In the genomic region with DNA sequence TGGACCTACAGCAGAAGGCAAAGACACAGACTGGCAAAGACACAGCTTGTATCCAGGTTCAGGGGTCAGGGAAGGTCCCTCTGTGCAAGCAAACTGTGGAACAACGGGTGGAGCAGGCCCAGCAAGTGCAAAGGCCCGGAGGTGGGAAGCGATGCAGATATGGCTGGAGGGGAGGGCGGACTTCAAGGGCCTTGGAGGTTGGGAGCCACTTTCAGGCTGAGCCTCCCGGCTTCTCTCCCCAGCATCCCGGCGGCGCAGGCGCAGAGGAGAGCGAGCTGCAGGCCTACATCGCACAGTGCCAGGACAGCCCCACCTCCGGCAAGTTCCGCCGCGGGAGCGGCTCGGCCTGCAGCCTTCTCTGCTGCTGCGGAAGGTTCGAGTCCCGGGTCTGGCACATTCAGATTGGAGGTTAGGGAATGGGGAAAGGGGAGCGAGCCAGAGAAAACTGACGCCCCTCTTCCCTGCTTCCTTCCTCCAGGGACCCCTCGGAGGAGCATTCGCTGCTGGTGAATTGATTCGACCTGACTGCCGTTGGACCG, we compare ENCODE assay signal across 8 cellular contexts. TPM values are rescaled to one million over a fixed set of nuclear protein-coding genes. Genes with fewer than 3 reads are reported as not detected.
DNase-seq lines count a peak whose midpoint lies in the region; ATAC-seq and TF ChIP-seq lines count a peak whose summit lies in the region.

No MANE protein-coding gene starts in this region.

- CTCF ChIA-PET in activated naive CD4-positive, alpha-beta T cell treated with anti-CD3 and anti-CD28 coated beads for 36 hours (lab: Charles Lee): no interaction called here
- CTCF ChIA-PET in MCF 10A (lab: Yijun Ruan, JAX): interaction anchor here (0.6 kb wide), 1 partner anchor 67 kb away, joined by 5 read pairs; no protein-coding TSS in a partner anchor

- H3K27me3 Mint-ChIP-seq in activated naive CD4-positive, alpha-beta T cell treated with anti-CD3 and anti-CD28 coated beads for 36 hours (ENCODE audit: low read depth): no peaks in the 10 kb centered on the region
- no peaks in the 10 kb centered on the region for H3K27me3 Mint-ChIP-seq in MCF 10A (ENCODE audit: insufficient read depth, unreplicated experiment)

- no peak overlapping the region for H3K27ac Mint-ChIP-seq in activated naive CD4-positive, alpha-beta T cell treated with anti-CD3 and anti-CD28 coated beads for 36 hours
- peak overlapping the region; percentile 87 for H3K27ac Mint-ChIP-seq in MCF 10A (ENCODE audit: low read depth, unreplicated experiment)

- no peaks in the 10 kb centered on the region for H3K9me3 Mint-ChIP-seq in activated naive CD4-positive, alpha-beta T cell treated with anti-CD3 and anti-CD28 coated beads for 36 hours
- H3K9me3 Mint-ChIP-seq in MCF 10A (ENCODE audit: unreplicated experiment): no peaks in the 10 kb centered on the region

- ATAC-seq in GM19395 (IDR thresholded peaks at IDR 0.05; ENCODE audit: unreplicated experiment) (no peak), HG02970 (IDR thresholded peaks at IDR 0.05; ENCODE audit: low FRiP score, unreplicated experiment) (no peak)

- H3K4me1 Mint-ChIP-seq in activated naive CD4-positive, alpha-beta T cell treated with anti-CD3 and anti-CD28 coated beads for 36 hours (ENCODE audit: low read depth): peaks cover 18% of the 10 kb centered on the region
- no peaks in the 10 kb centered on the region for H3K4me1 Mint-ChIP-seq in MCF 10A (ENCODE audit: insufficient read depth, unreplicated experiment)

- no TSS peak for BruUV-seq in MCF 10A (replicated peaks; lab: Mats Ljungman, UMichigan)

- peaks cover 8% of the 10 kb centered on the region for H3K36me3 Mint-ChIP-seq in activated naive CD4-positive, alpha-beta T cell treated with anti-CD3 and anti-CD28 coated beads for 36 hours (ENCODE audit: low read depth)
- peaks cover 6% of the 10 kb centered on the region for H3K36me3 Mint-ChIP-seq in MCF 10A (ENCODE audit: insufficient read depth, unreplicated experiment)

- no peak for TF ChIP-seq CTCF in MCF 10A (IDR thresholded peaks at IDR 0.05; ENCODE audit: unreplicated experiment)

- POLR2A ChIA-PET in MCF 10A (lab: Yijun Ruan, JAX): interaction anchor here (0.6 to 6.0 kb wide), 4 partner anchors 11 to 1069 kb away, joined by 3 to 56 read pairs (median 3); partner anchors contain the start of gene MCOLN1

- peak overlapping the region; percentile 92 for H3K4me3 Mint-ChIP-seq in activated naive CD4-positive, alpha-beta T cell treated with anti-CD3 and anti-CD28 coated beads for 36 hours
- peak overlapping the region; percentile 95 for H3K4me3 Mint-ChIP-seq in MCF 10A (ENCODE audit: unreplicated experiment)

- peak overlapping the region; percentile 32 to 92 (median 83) for H3K27ac ChIP-seq in skin epidermis

- DNase-seq in activated naive CD4-positive, alpha-beta T cell treated with anti-CD3 and anti-CD28 coated beads for 36 hours: no peak
- DNase-seq in activated naive CD4-positive, alpha-beta T cell treated with Interleukin-2 at 50 U/mL for 16 hours: no peak
- DNase-seq in MCF 10A (ENCODE audit: unreplicated experiment) (peak; percentile 55), islet precursor cell (peak; percentile 69), NCI-H526 (lab: John Stamatoyannopoulos, UW) (no peak)

- peak overlapping the region; percentile 71 to 96 (median 76) for H3K4me3 ChIP-seq in skin epidermis

- intact Hi-C loops in activated naive CD4-positive, alpha-beta T cell treated with anti-CD3 and anti-CD28 coated beads for 36 hours (cut with micrococcal nuclease): no loop called here
- intact Hi-C loops in MCF 10A (cut with micrococcal nuclease): loop anchor here (10.0 kb wide), 1 partner anchor 179 kb away; no protein-coding TSS in a partner anchor

RNA-seq across cellular contexts. Expression of gene PNPLA6, which starts 2.2 kb away (rescaled TPM):
- total RNA-seq in activated naive CD4-positive, alpha-beta T cell treated with anti-CD3 and anti-CD28 coated beads for 36 hours: 10 to 100 TPM; 75.5 to 81.7 TPM
- 75.8 and 96.1 TPM in 2 replicates for total RNA-seq in MCF 10A (2022)

RNA-seq across cellular contexts. Expression of gene MCOLN1, which starts 10.9 kb away (rescaled TPM):
- total RNA-seq in activated naive CD4-positive, alpha-beta T cell treated with anti-CD3 and anti-CD28 coated beads for 36 hours: 1 to 10 TPM; 4.2 to 5.2 TPM
- total RNA-seq in MCF 10A (2022): 10.8 and 13.9 TPM in 2 replicates

RNA-seq across cellular contexts. Expression of gene ZNF358, which starts 17.4 kb away (rescaled TPM):
- total RNA-seq in activated naive CD4-positive, alpha-beta T cell treated with anti-CD3 and anti-CD28 coated beads for 36 hours: 1 to 10 TPM; 3.7 to 3.9 TPM
- 16.9 and 17.7 TPM in 2 replicates for total RNA-seq in MCF 10A (2022)

RNA-seq across cellular contexts. Expression of gene PEX11G, which starts 44.5 kb away (rescaled TPM):
- 1 to 10 TPM in 1 of 2 experiments, under 1 TPM in 1; 0.86 to 1.1 TPM for total RNA-seq in activated naive CD4-positive, alpha-beta T cell treated with anti-CD3 and anti-CD28 coated beads for 36 hours
- 5.5 and 6.4 TPM in 2 replicates for total RNA-seq in MCF 10A (2022)

Comparison
In these comparisons a context has a peak if more than half of its experiments do, and no peak if none do; other contexts are left out.
1. DNase-seq: peak in MCF 10A (single experiment) and islet precursor cell (single experiment); none in activated naive CD4-positive, alpha-beta T cell treated with anti-CD3 and anti-CD28 coated beads for 36 hours (single experiment), activated naive CD4-positive, alpha-beta T cell treated with Interleukin-2 at 50 U/mL for 16 hours (single experiment) and NCI-H526 (0 of 2).